In the genomic region with DNA sequence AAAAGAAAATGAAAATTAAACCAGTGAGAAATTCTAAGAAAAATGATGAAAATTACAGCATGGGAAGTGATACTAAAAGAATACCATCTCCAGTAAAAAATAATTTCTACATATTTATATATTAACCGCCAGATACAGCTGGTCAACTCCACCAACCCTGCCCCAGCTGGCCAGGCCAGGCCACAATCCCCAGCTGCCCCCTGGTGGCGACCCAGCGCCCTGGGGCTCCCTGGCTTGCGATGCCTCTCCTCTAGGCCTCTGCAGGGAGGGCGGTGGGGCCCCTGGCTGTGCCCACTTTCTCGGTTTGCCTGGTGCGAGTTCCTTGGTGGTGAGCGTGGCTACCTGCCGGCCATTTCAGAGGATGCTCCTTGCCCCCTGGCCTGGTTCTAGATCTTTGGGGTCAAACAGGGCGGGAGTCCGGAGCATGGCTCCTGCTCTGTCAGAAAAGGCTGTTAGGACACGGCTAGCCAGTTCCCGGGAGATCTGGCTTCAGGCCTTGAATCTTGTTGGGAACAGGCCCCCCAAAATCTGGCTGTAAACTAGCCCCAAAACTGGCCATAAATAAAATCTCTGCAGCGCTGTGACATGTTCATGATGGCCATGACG, we compare ENCODE assay signal across 8 cellular contexts. TPM values are rescaled to one million over a fixed set of nuclear protein-coding genes. Genes with fewer than 3 reads are reported as not detected.
DNase-seq lines count a peak whose midpoint lies in the region; ATAC-seq and TF ChIP-seq lines count a peak whose summit lies in the region.

No MANE protein-coding gene starts in this region.

- ATAC-seq in GM18909 (IDR thresholded peaks at IDR 0.05; ENCODE audit: poor library complexity, unreplicated experiment) (peak; percentile 45), HG02970 (IDR thresholded peaks at IDR 0.05; ENCODE audit: low FRiP score, unreplicated experiment) (no peak)

- H3K4me1 ChIP-seq in endodermal cell (ENCODE audit: control insufficient read depth, insufficient read depth, low read length) = peaks cover 3% of the 10 kb centered on the region

- H3K4me3 Mint-ChIP-seq in endodermal cell = no peak overlapping the region

- H3K9me3 ChIP-seq in endodermal cell (ENCODE audit: control insufficient read depth, low read length) = no peaks in the 10 kb centered on the region

- H3K27me3 ChIP-seq in endodermal cell (ENCODE audit: control insufficient read depth, insufficient read depth, low read length, poor library complexity, severe bottlenecking) = no peaks in the 10 kb centered on the region

- WGBS in endodermal cell (ENCODE audit: insufficient coverage in 1 of 2, insufficient read length in 1 of 2), 2 experiments = 73 to 77% methylated on average over 10 to 15 of the region's 15 CpGs

- TF ChIP-seq CTCF in AG09319 (IDR thresholded peaks at IDR 0.05; ENCODE audit: low read depth, low read length) (peak; percentile 98), endodermal cell (conservative IDR thresholded peaks at IDR 0.05) (peak; percentile 98)

- H3K9ac ChIP-seq in endodermal cell (ENCODE audit: extremely low read depth, low read length, poor library complexity, severe bottlenecking) = no peak overlapping the region

- H3K4me3 ChIP-seq in endodermal cell (ENCODE audit: low read length) = no peak overlapping the region

- H3K27ac ChIP-seq in endodermal cell (ENCODE audit: low read depth, low read length) = no peak overlapping the region

- H3K36me3 ChIP-seq in endodermal cell (ENCODE audit: control insufficient read depth, insufficient read depth, low read length) = no peaks in the 10 kb centered on the region

- no peaks in the 10 kb centered on the region for H3K27me3 Mint-ChIP-seq in endodermal cell (ENCODE audit: insufficient read depth)

- H3K4me1 Mint-ChIP-seq in endodermal cell = peaks cover under 1% of the 10 kb centered on the region

- no peak overlapping the region for H3K27ac Mint-ChIP-seq in endodermal cell

- H3K36me3 Mint-ChIP-seq in endodermal cell (ENCODE audit: low read depth) = no peaks in the 10 kb centered on the region

- no peaks in the 10 kb centered on the region for H3K9me3 Mint-ChIP-seq in endodermal cell

- DNase-seq in AG09319 (ENCODE audit: extremely low read depth, low read depth) (no peak), NOMO-1 treated with DMSO at 0.1 percent for 48 hours (lab: John Stamatoyannopoulos, UW; ENCODE audit: unreplicated experiment) (peak; percentile 44), endodermal cell (peak; percentile 93), mesenteric fat pad (ENCODE audit: low spot score) (peak; percentile 95)
- DNase-seq in activated CD8-positive, alpha-beta memory T cell treated with anti-CD3 and anti-CD28 coated beads, Interleukin-2, amount 50 U/mL, for 48 hours = peak; percentile 90
- DNase-seq in stimulated activated CD8-positive, alpha-beta memory T cell treated with anti-CD3 and anti-CD28 coated beads, Interleukin-7, amount 100 ng/mL, for 24 hours (ENCODE audit: low read depth) = peak; percentile 40

RNA-seq across cellular contexts. Expression of gene GLIS2, which starts 14.5 kb away (rescaled TPM):
- total RNA-seq in endodermal cell (10 to 100 TPM in 1 of 2 donors, 1 to 10 TPM in 1; 9.1 to 13.2 TPM), mesenteric fat pad (14.2 TPM)
- polyA plus RNA-seq in endodermal cell (2013, experiment 1 of 2) = 16.6 TPM
- 15.6 TPM for polyA plus RNA-seq in endodermal cell (2013, experiment 2 of 2)

RNA-seq across cellular contexts. Expression of gene PAM16, which starts 20.7 kb away (rescaled TPM):
- 10 to 100 TPM; 57.7 to 66.2 TPM for total RNA-seq in endodermal cell
- 57.2 TPM for polyA plus RNA-seq in endodermal cell (2013, experiment 1 of 2)
- polyA plus RNA-seq in endodermal cell (2013, experiment 2 of 2) = 62.4 TPM
- total RNA-seq in mesenteric fat pad = 38.2 TPM

RNA-seq across cellular contexts. Expression of gene VASN, which starts 41.3 kb away (rescaled TPM):
- 10 to 100 TPM; 10.4 to 12.1 TPM for total RNA-seq in endodermal cell
- 11.5 TPM for polyA plus RNA-seq in endodermal cell (2013, experiment 1 of 2)
- 11.6 TPM for polyA plus RNA-seq in endodermal cell (2013, experiment 2 of 2)
- total RNA-seq in mesenteric fat pad = 26.6 TPM

RNA-seq across cellular contexts. Expression of gene TFAP4, which starts 57.6 kb away (rescaled TPM):
- 10 to 100 TPM; 28.2 to 30.1 TPM for total RNA-seq in endodermal cell
- 23.3 TPM for polyA plus RNA-seq in endodermal cell (2013, experiment 1 of 2)
- 19.3 TPM for polyA plus RNA-seq in endodermal cell (2013, experiment 2 of 2)
- 8.2 TPM for total RNA-seq in mesenteric fat pad
